In the genomic region with DNA sequence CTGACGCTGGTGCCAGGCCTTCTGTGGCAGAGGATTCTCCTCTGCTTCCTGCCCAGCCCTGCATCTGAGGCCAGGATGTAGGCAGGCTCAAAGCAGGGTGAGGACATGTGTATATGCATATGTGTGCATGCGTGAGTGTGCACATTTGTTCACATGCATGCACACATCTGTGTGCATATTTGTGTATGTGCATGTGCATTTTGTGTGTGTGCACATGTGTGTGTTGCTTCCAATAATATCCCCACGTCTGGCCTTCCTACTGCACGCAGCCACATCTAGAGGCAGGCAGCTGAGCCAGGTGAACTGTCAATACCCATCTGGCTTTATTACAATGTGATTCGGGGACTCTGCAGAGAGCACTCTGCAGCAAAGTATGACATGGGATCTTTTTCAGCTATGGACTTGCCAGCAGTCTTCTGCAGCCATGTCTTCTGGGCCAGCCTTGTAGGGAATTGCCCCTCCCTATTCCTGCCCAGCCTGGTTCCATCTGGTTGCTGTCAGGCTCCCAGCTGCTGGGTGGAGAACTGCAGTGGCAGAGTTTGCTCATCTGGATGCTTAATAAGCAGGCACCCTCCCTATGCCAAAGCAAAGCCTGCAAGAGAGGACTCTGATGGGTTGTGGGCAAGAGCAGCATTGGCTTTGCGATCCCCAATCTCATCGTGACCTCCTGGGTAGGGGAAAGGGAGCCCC, we compare ENCODE assay signal across 17 cellular contexts.
"Had no signal": no experiment of that assay in that cellular context is flagged by ENCODE, and none has a peak within 500 bp of the region (broad histone marks: within the 10 kb centered on the region; RNA-seq: fewer than 3 reads in every experiment).

No MANE protein-coding gene starts in this region.

- ATAC-seq: activated naive CD8-positive, alpha-beta T cell treated with anti-CD3 and anti-CD28 coated beads, Interleukin-2, amount 50 U/mL, for 24 hours; gastrocnemius medialis; heart right ventricle; pancreas; T-helper 17 cell had no signal

- H3K27ac Mint-ChIP-seq: activated naive CD8-positive, alpha-beta T cell treated with anti-CD3 and anti-CD28 coated beads, Interleukin-2, amount 50 U/mL, for 24 hours had no signal

- H3K9me3 ChIP-seq: ascending aorta, gastrocnemius medialis, pancreas, stomach, thoracic aorta had no signal

- FAIRE-seq: keratinocyte, pancreas had no signal

- H3K4me1 ChIP-seq: left ventricle myocardium inferior, pancreas had no signal

- H3K27me3 Mint-ChIP-seq: activated naive CD8-positive, alpha-beta T cell treated with anti-CD3 and anti-CD28 coated beads, Interleukin-2, amount 50 U/mL, for 24 hours; T-helper 17 cell had no signal

- H3K4me3 ChIP-seq: ascending aorta, dorsolateral prefrontal cortex, gastrocnemius medialis, heart right ventricle, left ventricle myocardium inferior, pancreas, stomach, thoracic aorta had no signal

- DNase-seq: activated CD4-positive, alpha-beta T cell treated with anti-CD3 and anti-CD28 coated beads, Interleukin-2, amount 50 U/mL, for 4 hours; activated CD4-positive, CD25-positive, alpha-beta regulatory T cell; activated gamma-delta T cell; activated naive CD8-positive, alpha-beta T cell treated with anti-CD3 and anti-CD28 coated beads, Interleukin-2, amount 50 U/mL, for 24 hours; activated T-cell treated with anti-CD3 and anti-CD28 coated beads, Interleukin-2, amount 50 U/mL, for 1 hour; dorsolateral prefrontal cortex; gastrocnemius medialis; heart right ventricle; left ventricle myocardium inferior; mesendoderm; pancreas; stimulated activated CD4-positive, alpha-beta T cell treated with anti-CD3 and anti-CD28 coated beads, Interleukin-4, amount 100 ng/mL, for 4 hours; stomach; T-helper 17 cell had no signal

- H3K4me3 Mint-ChIP-seq: activated naive CD8-positive, alpha-beta T cell treated with anti-CD3 and anti-CD28 coated beads, Interleukin-2, amount 50 U/mL, for 24 hours; T-helper 17 cell had no signal

- H3K27ac ChIP-seq: ascending aorta, gastrocnemius medialis, heart right ventricle, left ventricle myocardium inferior, pancreas, stomach, thoracic aorta had no signal
